ENCODE assay signal across 21 cellular contexts in the genomic region with DNA sequence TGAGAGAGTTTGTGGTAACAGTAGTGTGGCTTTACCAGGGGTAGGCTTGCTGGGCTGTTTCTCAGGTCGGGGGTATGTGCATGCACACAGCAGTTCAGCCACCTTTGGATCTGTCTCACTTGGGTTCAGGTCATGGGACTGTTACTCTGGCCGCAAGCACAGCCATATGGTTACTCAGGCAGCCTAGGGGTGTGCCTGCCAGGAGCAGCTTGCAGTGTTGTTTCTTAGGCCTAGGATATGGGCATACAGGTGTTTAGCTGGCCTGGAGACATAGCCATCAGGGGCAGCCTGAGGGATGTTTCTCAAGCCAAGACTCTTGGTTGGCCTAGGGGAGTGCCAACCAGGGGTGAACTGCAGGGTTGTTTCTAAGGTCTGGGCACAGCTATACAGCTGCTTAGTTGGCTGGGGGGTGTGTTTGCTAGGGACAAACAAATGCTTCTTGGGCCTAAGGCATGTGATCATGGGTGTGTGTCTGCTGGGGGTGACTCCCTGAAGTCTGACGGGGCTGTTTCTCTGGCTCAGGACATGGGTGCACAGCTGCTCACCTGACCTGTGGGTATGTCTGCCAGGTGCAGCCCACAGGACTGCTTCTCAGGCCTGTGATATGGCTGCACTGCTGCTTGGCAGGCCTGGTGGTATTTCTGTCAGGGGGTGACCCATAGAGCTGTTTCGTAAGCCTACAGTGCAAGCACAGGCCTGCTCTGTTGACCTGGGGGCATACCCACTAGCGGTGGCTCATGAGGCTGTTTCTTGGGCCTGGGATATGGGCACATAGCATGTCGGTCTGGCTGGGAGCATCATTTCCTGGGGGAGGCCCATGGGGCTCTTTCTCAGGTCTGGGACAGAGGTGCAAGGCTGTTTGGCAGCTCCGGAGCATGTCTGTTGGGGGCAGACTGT.
A peak's percentile ranks its signal among the peaks of the same experiment; 100 is the strongest.
DNase-seq lines count a peak whose midpoint lies in the region; ATAC-seq, FAIRE-seq and TF ChIP-seq lines count a peak whose summit lies in the region.
"Had no signal": no experiment of that assay in that cellular context is flagged by ENCODE, and none has a peak within 500 bp of the region (broad histone marks: within the 10 kb centered on the region; RNA-seq: fewer than 3 reads in every experiment).

No MANE protein-coding gene starts in this region.

- DNase-seq in RWPE2 (ENCODE audit: low spot score) (no peak), foreskin keratinocyte (no peak), pancreas (peak in 5 of 6 donors; percentile 37 to 70 (median 57)), NCI-H2196 treated with DMSO at 0.1 percent for 48 hours (lab: John Stamatoyannopoulos, UW; ENCODE audit: unreplicated experiment) (no peak), HEK293T (ENCODE audit: extremely low spot score) (no peak), COLO829 (ENCODE audit: low spot score) (no peak)
- DNase-seq: EL, GF-D8, KBM-7, NCI-H1092, NCI-H1436 treated with DMSO at 0.1 percent for 48 hours, NCI-H2029, NCI-H345, NCI-H524 treated with DMSO at 0.1 percent for 48 hours, SHP77 had no signal

- H3K4me3 ChIP-seq in RWPE2 (ENCODE audit: severe bottlenecking) (no peak overlapping the region), pancreas (no peak overlapping the region)

- peak overlapping the region; percentile 3; the same call in 1 of the 2 replicates for H3K27ac ChIP-seq in C4-2B
- H3K27ac ChIP-seq in RWPE2 (ENCODE audit: poor library complexity, severe bottlenecking): no peak overlapping the region
- no peak overlapping the region for H3K27ac ChIP-seq in foreskin keratinocyte
- no peak overlapping the region for H3K27ac ChIP-seq in pancreas

- WGBS in pancreas, 2 donors: 81 to 82% methylated on average over 7 of the region's 7 CpGs

- ATAC-seq in RWPE2 (ENCODE audit: low read depth) (peak; percentile 29; the same call in 2 of the 3 replicates), foreskin keratinocyte (peak; percentile 35), pancreas (peak; percentile 82 to 94 (median 88)), HG02884 (IDR thresholded peaks at IDR 0.05; ENCODE audit: unreplicated experiment) (no peak)

- no peak for FAIRE-seq in pancreas (lab: Jason Lieb, UNC)
- FAIRE-seq: A204.1, D721Med, H54, RCC 7860 had no signal

- intact Hi-C loops in pancreas (cut with DNase I): no loop called here

- POLR2A ChIA-PET in HEK293T (lab: Yijun Ruan, JAX): no interaction called here

- no peaks in the 10 kb centered on the region for H3K9me3 ChIP-seq in RWPE2 (ENCODE audit: severe bottlenecking)
- no peaks in the 10 kb centered on the region for H3K9me3 ChIP-seq in pancreas

- no peaks in the 10 kb centered on the region for H3K36me3 ChIP-seq in RWPE2 (ENCODE audit: low read depth)
- no peaks in the 10 kb centered on the region for H3K36me3 ChIP-seq in pancreas

- H3K4me1 ChIP-seq in RWPE2 (ENCODE audit: insufficient read depth, poor library complexity, severe bottlenecking) (no peaks in the 10 kb centered on the region), foreskin keratinocyte (no peaks in the 10 kb centered on the region), pancreas (peaks cover 0 to 7% (median 0%) of the 10 kb centered on the region in 3 donors)

- no peak for TF ChIP-seq CTCF in C4-2B (conservative IDR thresholded peaks at IDR 0.05)
- no peak for TF ChIP-seq CTCF in RWPE2 (IDR thresholded peaks at IDR 0.05; ENCODE audit: poor library complexity, severe bottlenecking)
- no peak for TF ChIP-seq CTCF in foreskin keratinocyte (conservative IDR thresholded peaks at IDR 0.05)
- TF ChIP-seq CTCF in pancreas (IDR thresholded peaks at IDR 0.05): no peak

- H3K27me3 ChIP-seq in RWPE2 (ENCODE audit: insufficient read depth, poor library complexity, severe bottlenecking): no peaks in the 10 kb centered on the region
- no peaks in the 10 kb centered on the region for H3K27me3 ChIP-seq in foreskin keratinocyte
- no peaks in the 10 kb centered on the region for H3K27me3 ChIP-seq in pancreas

- CTCF ChIA-PET in HEK293T (lab: Yijun Ruan, JAX): interaction anchor here (1.2 kb wide), 1 partner anchor 16 kb away, joined by 3 read pairs; no protein-coding TSS in a partner anchor

TF ChIP-seq in HEK293T, 16 proteins besides CTCF, POLR2A, EP300 and RAD21:
- TF ChIP-seq FOXA1 (IDR thresholded peaks at IDR 0.05) (no peak), FOXK2 (IDR thresholded peaks at IDR 0.05) (no peak), ARNT (IDR thresholded peaks at IDR 0.05) (no peak)

Comparison
In these comparisons a context has a peak if more than half of its experiments do, and no peak if none do; other contexts are left out.
1. DNase-seq: peak in pancreas (5 of 6); none in RWPE2 (single experiment), foreskin keratinocyte (0 of 2), NCI-H2196 treated with DMSO at 0.1 percent for 48 hours (single experiment), HEK293T (single experiment) and COLO829 (single experiment).